12 cellular contexts compared by ENCODE assay signal in the genomic region with DNA sequence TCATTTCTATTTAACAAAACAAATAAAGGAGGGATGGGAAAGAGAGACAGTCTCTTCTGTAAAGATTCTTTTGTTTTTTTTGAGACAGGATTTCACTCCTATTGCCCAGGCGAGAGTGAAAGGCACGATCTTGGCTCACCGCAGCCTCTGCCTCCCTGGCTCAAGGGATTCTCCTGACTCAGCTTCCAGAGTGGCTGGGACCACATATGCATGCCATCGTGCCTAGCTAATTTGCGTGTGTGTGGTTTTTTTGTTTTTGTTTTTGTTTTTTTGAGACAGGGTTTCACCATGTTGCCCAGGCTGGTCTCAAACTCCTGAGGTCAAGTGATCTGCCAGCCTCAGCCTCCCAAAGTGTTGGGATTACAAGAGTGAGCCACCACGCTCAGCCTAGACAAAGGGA. TPM values are rescaled to one million over a fixed set of nuclear protein-coding genes. Genes with fewer than 3 reads are reported as not detected.
A peak's percentile ranks its signal among the peaks of the same experiment; 100 is the strongest.
DNase-seq lines count a peak whose midpoint lies in the region; ATAC-seq and TF ChIP-seq lines count a peak whose summit lies in the region.
"Had no signal": no experiment of that assay in that cellular context is flagged by ENCODE, and none has a peak within 500 bp of the region (broad histone marks: within the 10 kb centered on the region; RNA-seq: fewer than 3 reads in every experiment).

No MANE protein-coding gene starts in this region.

- H3K36me3 Mint-ChIP-seq in endodermal cell (ENCODE audit: low read depth): peaks cover 2% of the 10 kb centered on the region

- H3K4me1 Mint-ChIP-seq in endodermal cell: peaks cover 37% of the 10 kb centered on the region

- DNase-seq in GM04503 (ENCODE audit: low read depth) (peak; percentile 86), NT2/D1 (ENCODE audit: low read depth, low spot score) (peak; percentile 16), endodermal cell (peak; percentile 58), pons (ENCODE audit: low spot score) (peak; percentile 32), GDM1 (lab: John Stamatoyannopoulos, UW) (no peak), NCI-H69 (lab: John Stamatoyannopoulos, UW) (no peak)
- DNase-seq in activated CD4-positive, alpha-beta T cell treated with anti-CD3 and anti-CD28 coated beads for 1 hour: no peak
- DNase-seq: KG1; SIG-M5; stimulated activated naive CD4-positive, alpha-beta T cell had no signal

- WGBS in endodermal cell (ENCODE audit: insufficient coverage in 1 of 2, insufficient read length in 1 of 2), 2 experiments: 76% methylated on average over 6 of the region's 6 CpGs; no CpG with 5 or more reads in 1 of the 2 experiments

- no peak overlapping the region for H3K4me3 Mint-ChIP-seq in endodermal cell

- no peak overlapping the region for H3K9ac ChIP-seq in NT2/D1 (ENCODE audit: insufficient read length, low read depth)
- H3K9ac ChIP-seq in endodermal cell (ENCODE audit: extremely low read depth, low read length, poor library complexity, severe bottlenecking): no peak overlapping the region

- no peak overlapping the region for H3K4me3 ChIP-seq in NT2/D1 (ENCODE audit: insufficient read length, low read depth)
- no peak overlapping the region for H3K4me3 ChIP-seq in endodermal cell (ENCODE audit: low read length)

- H3K27ac ChIP-seq in endodermal cell (ENCODE audit: low read depth, low read length): no peak overlapping the region

- no peaks in the 10 kb centered on the region for H3K27me3 Mint-ChIP-seq in endodermal cell (ENCODE audit: insufficient read depth)

- H3K4me1 ChIP-seq in NT2/D1 (ENCODE audit: insufficient read depth, insufficient read length) (no peaks in the 10 kb centered on the region), endodermal cell (ENCODE audit: control insufficient read depth, insufficient read depth, low read length) (peaks cover 3% of the 10 kb centered on the region)

- no peak for TF ChIP-seq CTCF in endodermal cell (conservative IDR thresholded peaks at IDR 0.05)

- ATAC-seq in HG03097 (IDR thresholded peaks at IDR 0.05; ENCODE audit: low FRiP score, unreplicated experiment): no peak
- ATAC-seq: HCT116 had no signal

- H3K27me3 ChIP-seq in NT2/D1 (ENCODE audit: insufficient read depth, insufficient read length) (no peaks in the 10 kb centered on the region), endodermal cell (ENCODE audit: control insufficient read depth, insufficient read depth, low read length, poor library complexity, severe bottlenecking) (no peaks in the 10 kb centered on the region)

- H3K9me3 Mint-ChIP-seq in endodermal cell: peaks cover 2% of the 10 kb centered on the region

- H3K9me3 ChIP-seq in NT2/D1 (ENCODE audit: insufficient read depth, low read length) (no peaks in the 10 kb centered on the region), endodermal cell (ENCODE audit: control insufficient read depth, low read length) (no peaks in the 10 kb centered on the region)

- H3K36me3 ChIP-seq in NT2/D1 (ENCODE audit: insufficient read depth, insufficient read length, low read length) (no peaks in the 10 kb centered on the region), endodermal cell (ENCODE audit: control insufficient read depth, insufficient read depth, low read length) (no peaks in the 10 kb centered on the region)

- H3K27ac Mint-ChIP-seq in endodermal cell: no peak overlapping the region

RNA-seq across cellular contexts. Expression of a gene that starts 23.3 kb away (rescaled TPM):
- total RNA-seq in endodermal cell: 10 to 100 TPM; 26.8 to 29.8 TPM
- 20.2 TPM for polyA plus RNA-seq in endodermal cell (2013, experiment 1 of 2)
- polyA plus RNA-seq in endodermal cell (2013, experiment 2 of 2): 22.0 TPM

Comparison
In these comparisons a context has a peak if more than half of its experiments do, and no peak if none do; other contexts are left out.
1. DNase-seq: peak in GM04503 (single experiment), NT2/D1 (single experiment), endodermal cell (single experiment) and pons (single experiment); none in GDM1 (single experiment), NCI-H69 (single experiment) and activated CD4-positive, alpha-beta T cell treated with anti-CD3 and anti-CD28 coated beads for 1 hour (single experiment).